ENCODE assay signal across 9 cellular contexts in the genomic region with DNA sequence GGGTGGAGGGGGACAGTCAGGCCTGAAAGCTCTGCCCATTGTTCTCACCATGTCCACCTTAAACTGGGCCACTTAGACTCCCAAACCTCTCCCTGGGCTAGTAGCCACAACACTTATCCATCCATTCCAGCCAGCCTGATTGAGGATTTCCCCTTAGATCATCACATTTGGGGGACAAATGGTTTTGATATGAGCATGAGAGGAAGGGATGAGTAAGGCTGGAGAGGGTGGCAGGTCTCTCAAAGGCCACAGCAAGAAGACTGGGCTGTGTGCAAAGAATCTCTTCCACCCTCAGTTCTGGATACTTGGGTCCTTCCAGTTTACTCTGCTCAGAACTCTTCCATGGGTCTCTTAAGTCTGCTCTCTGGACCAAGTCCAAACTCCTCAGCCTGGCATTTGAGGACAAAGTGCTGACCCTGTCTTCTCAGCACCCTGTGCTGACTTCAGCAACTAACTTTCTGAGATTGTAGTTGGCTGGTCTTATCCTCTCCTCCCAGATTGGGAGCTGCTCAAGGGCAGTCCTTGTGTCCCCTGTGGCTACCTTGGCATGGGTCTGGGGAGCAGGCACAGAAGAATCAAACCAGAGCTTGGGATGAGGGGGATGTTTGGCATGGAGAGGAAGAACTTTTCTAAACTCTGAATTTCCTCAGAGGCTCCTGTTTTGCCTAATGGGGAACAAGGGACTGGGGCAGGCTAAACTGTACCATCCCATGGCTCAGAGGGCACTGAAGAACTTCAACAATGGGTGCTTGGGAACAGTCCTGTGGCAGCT. TPM values are rescaled to one million over a fixed set of nuclear protein-coding genes. Genes with fewer than 3 reads are reported as not detected.
DNase-seq lines count a peak whose midpoint lies in the region; ATAC-seq, FAIRE-seq and TF ChIP-seq lines count a peak whose summit lies in the region.
"Had no signal": no experiment of that assay in that cellular context is flagged by ENCODE, and none has a peak within 500 bp of the region (broad histone marks: within the 10 kb centered on the region; RNA-seq: fewer than 3 reads in every experiment).

No MANE protein-coding gene starts in this region.

- 0 out of 2 replicates have a peak overlapping the region, but pooled peaks have one; percentile 1 for H2AK5ac ChIP-seq in H1 (ENCODE audit: low read depth, low read length)

- H3K36me3 ChIP-seq in CD8-positive, alpha-beta memory T cell (ENCODE audit: insufficient read depth, low read length), result no peaks in the 10 kb centered on the region
- H3K36me3 ChIP-seq in H1 (ENCODE audit: control insufficient read depth in 2 of 4, insufficient read depth in 4 of 4, low read length in 3 of 4), result peaks cover 4 to 11% (median 9%) of the 10 kb centered on the region in 4 experiments; a peak in 5 of 8 replicates
- peaks cover 0 to 5% of the 10 kb centered on the region in 2 donors for H3K36me3 ChIP-seq in gastrocnemius medialis
- H3K36me3 ChIP-seq: cardiac muscle cell had no signal

- no peak overlapping the region for H2BK15ac ChIP-seq in H1 (ENCODE audit: low read length)

- no peak overlapping the region for H3K56ac ChIP-seq in H1 (replicated peaks; ENCODE audit: insufficient read length, low read depth, low read length)

- no peak for TF ChIP-seq RAD21 in H1 (IDR thresholded peaks at IDR 0.05 in 1 of 2, conservative IDR thresholded peaks at IDR 0.05 in 1 of 2; ENCODE audit: low read depth in 2 of 2, low read length in 2 of 2)

- H3K27me3 ChIP-seq in CD8-positive, alpha-beta memory T cell (ENCODE audit: insufficient read depth, low read length, poor library complexity, severe bottlenecking), result no peaks in the 10 kb centered on the region
- H3K27me3 ChIP-seq in H1 (replicated peaks in 1 of 4; ENCODE audit: control insufficient read depth in 3 of 4, extremely low read depth in 1 of 4, insufficient read depth in 3 of 4, low read length in 3 of 4), result no peaks in the 10 kb centered on the region
- H3K27me3 ChIP-seq in gastrocnemius medialis, result no peaks in the 10 kb centered on the region
- H3K27me3 ChIP-seq: cardiac muscle cell had no signal

- peaks cover 74% of the 10 kb centered on the region for H3K4me1 ChIP-seq in CD8-positive, alpha-beta memory T cell (ENCODE audit: insufficient read depth, low read length)
- H3K4me1 ChIP-seq in H1 (replicated peaks in 1 of 4; ENCODE audit: control insufficient read depth in 3 of 4, insufficient read depth in 4 of 4, low read length in 3 of 4) (peaks cover 0 to 11% (median 6%) of the 10 kb centered on the region in 4 experiments; a peak in 6 of 7 replicates), gastrocnemius medialis (peaks cover 39 to 44% of the 10 kb centered on the region in 2 donors)

- in situ Hi-C loops in gastrocnemius medialis (cut with MboI; ENCODE audit: low sequenced_read_pairs in 4 of 4), result loop anchor here in 2 of 4 donors (25.0 kb wide), 1 partner anchor 255 kb away; no protein-coding TSS in a partner anchor

- no peak overlapping the region for H4K5ac ChIP-seq in H1 (ENCODE audit: insufficient read length, low read depth, low read length)

- TF ChIP-seq CTCF in H1 (IDR thresholded peaks at IDR 0.05; ENCODE audit: control extremely low read depth in 1 of 3, insufficient read depth in 1 of 3, low read depth in 1 of 3, low read length in 3 of 3) (no peak), gastrocnemius medialis (IDR thresholded peaks at IDR 0.05 in 4 of 5, conservative IDR thresholded peaks at IDR 0.05 in 1 of 5) (no peak)

- TF ChIP-seq POLR2A in H1 (IDR thresholded peaks at IDR 0.05; ENCODE audit: control extremely low read depth in 1 of 2, low read depth in 2 of 2, low read length in 2 of 2), result no peak
- TF ChIP-seq POLR2A in gastrocnemius medialis (IDR thresholded peaks at IDR 0.05), result no peak

- H3K18ac ChIP-seq in H1 (ENCODE audit: extremely low read depth, low read length), result no peak overlapping the region

- H3K23me2 ChIP-seq in H1 (ENCODE audit: low read depth, low read length), result peaks cover 10% of the 10 kb centered on the region

- no peak overlapping the region for H3K27ac ChIP-seq in CD8-positive, alpha-beta memory T cell (ENCODE audit: low read depth, low read length)
- H3K27ac ChIP-seq in H1 (ENCODE audit: low read depth, low read length) (no peak overlapping the region), gastrocnemius medialis (peak overlapping the region; percentile 41 to 99 (median 66))
- H3K27ac ChIP-seq: cardiac muscle cell had no signal

- H4K91ac ChIP-seq in H1 (replicated peaks; ENCODE audit: insufficient read length, low read length), result no peak overlapping the region

- H3K27ac Mint-ChIP-seq in CD8-positive, alpha-beta memory T cell, result peak overlapping the region; percentile 78 to 97 (median 88)

- H2BK120ac ChIP-seq in H1 (replicated peaks; ENCODE audit: low read depth, low read length), result no peak overlapping the region

- peaks cover 0 to 3% of the 10 kb centered on the region in 2 experiments for H4K20me1 ChIP-seq in H1 (replicated peaks in 1 of 2; ENCODE audit: control insufficient read depth in 1 of 2, insufficient read depth in 2 of 2, low read length in 2 of 2)

- H2AFZ ChIP-seq in H1 (ENCODE audit: low read length), result no peak overlapping the region

- no peak overlapping the region for H3K9ac ChIP-seq in H1 (replicated peaks in 1 of 4; ENCODE audit: extremely low read depth in 1 of 4, low read depth in 3 of 4, low read length in 3 of 4)

- no peak overlapping the region for H3K4me2 ChIP-seq in H1 (ENCODE audit: insufficient read depth in 1 of 2, low read depth in 2 of 2, low read length in 2 of 2)

- no peak overlapping the region for H2BK20ac ChIP-seq in H1 (ENCODE audit: low read length)

- CTCF ChIA-PET in CD8-positive, alpha-beta memory T cell (lab: Charles Lee), result interaction anchor here (1.0 to 6.3 kb wide), 3 partner anchors 10 to 247 kb away, joined by 3 to 111 read pairs (median 66); no protein-coding TSS in a partner anchor
- CTCF ChIA-PET in H1 (lab: Charles Lee; ENCODE audit: partially characterized antibody), result interaction anchor here (0.8 to 4.1 kb wide), 7 partner anchors 11 to 152 kb away, joined by 3 to 32 read pairs (median 4); no protein-coding TSS in a partner anchor

- no peak overlapping the region for H2BK5ac ChIP-seq in H1 (ENCODE audit: low read depth, low read length)

- no peak for FAIRE-seq in H1 (lab: Jason Lieb, UNC)

- peak overlapping the region; percentile 17 for H3K4me3 ChIP-seq in CD8-positive, alpha-beta memory T cell (ENCODE audit: low read length)
- no peak overlapping the region for H3K4me3 ChIP-seq in H1 (ENCODE audit: extremely low read depth in 1 of 4, insufficient read depth in 2 of 4, low read depth in 3 of 4, low read length in 4 of 4)
- no peak overlapping the region for H3K4me3 ChIP-seq in gastrocnemius medialis
- H3K4me3 ChIP-seq: cardiac muscle cell had no signal

- H3K9me3 Mint-ChIP-seq in CD8-positive, alpha-beta memory T cell, result no peaks in the 10 kb centered on the region

- H3K4ac ChIP-seq in H1 (replicated peaks; ENCODE audit: insufficient read length, low read depth, low read length), result no peak overlapping the region

- H3K14ac ChIP-seq in H1 (ENCODE audit: insufficient read length), result no peak overlapping the region

- peaks cover 73 to 77% (median 73%) of the 10 kb centered on the region in 3 donors for H3K4me1 Mint-ChIP-seq in CD8-positive, alpha-beta memory T cell

- ATAC-seq in gastrocnemius medialis (no peak), GM21367 (IDR thresholded peaks at IDR 0.05; ENCODE audit: unreplicated experiment) (no peak), GM19467 (IDR thresholded peaks at IDR 0.05; ENCODE audit: unreplicated experiment) (no peak), HG03571 (IDR thresholded peaks at IDR 0.05; ENCODE audit: unreplicated experiment) (no peak)

- POLR2A ChIA-PET in CD8-positive, alpha-beta memory T cell (lab: Charles Lee), result interaction anchor here (0.6 kb wide), 1 partner anchor 83 kb away, joined by 3 read pairs; the partner anchor contains the start of gene DPEP2
- POLR2A ChIA-PET in H1 (lab: Charles Lee; ENCODE audit: partially characterized antibody), result interaction anchor here (0.9 to 3.6 kb wide), 2 partner anchors 12 to 154 kb away, joined by 3 to 19 read pairs; partner anchors contain the start of gene ESRP2

- H3K9me3 ChIP-seq in CD8-positive, alpha-beta memory T cell (ENCODE audit: low read length), result no peaks in the 10 kb centered on the region
- H3K9me3 ChIP-seq in H1 (ENCODE audit: insufficient read depth in 2 of 2, low read depth in 1 of 2, low read length in 1 of 2) (no peaks in the 10 kb centered on the region), gastrocnemius medialis (no peaks in the 10 kb centered on the region)

- H3K79me2 ChIP-seq in H1 (ENCODE audit: control insufficient read depth in 1 of 2, insufficient read depth in 2 of 2, low read length in 2 of 2), result peaks cover 0 to 13% of the 10 kb centered on the region in 2 experiments; a peak in 2 of 4 replicates

- H3K27me3 Mint-ChIP-seq in CD8-positive, alpha-beta memory T cell, result no peaks in the 10 kb centered on the region

- peaks cover 0 to 20% (median 5%) of the 10 kb centered on the region in 3 donors for H3K36me3 Mint-ChIP-seq in CD8-positive, alpha-beta memory T cell

- peak overlapping the region in 6 of 7 donors; percentile 43 to 78 (median 57) for H3K4me3 Mint-ChIP-seq in CD8-positive, alpha-beta memory T cell

- TF ChIP-seq EP300 in H1 (IDR thresholded peaks at IDR 0.05; ENCODE audit: borderline replicate concordance in 1 of 2, low read depth in 2 of 2, low read length in 2 of 2), result no peak

- peaks cover 4% of the 10 kb centered on the region; the same call in 1 of the 2 replicates for H3K79me1 ChIP-seq in H1 (ENCODE audit: low read depth, low read length)

- H2BK12ac ChIP-seq in H1 (ENCODE audit: low read depth, low read length), result no peak overlapping the region

- H3K23ac ChIP-seq in H1 (ENCODE audit: insufficient read length), result no peak overlapping the region

- no peak for DNase-seq in CD8-positive, alpha-beta memory T cell
- DNase-seq in OCI-M1 (lab: John Stamatoyannopoulos, UW) (peak; percentile 42), H1 (ENCODE audit: low read depth in 1 of 2, low spot score in 2 of 2) (peak in 1 of 2 experiments; percentile 35), gastrocnemius medialis (no peak)
- DNase-seq: DMS79 treated with DMSO at 0.1 percent for 48 hours had no signal

- no peak overlapping the region for H4K8ac ChIP-seq in H1 (ENCODE audit: extremely low read depth, insufficient read depth, low read length)

- intact Hi-C loops in gastrocnemius medialis (cut with DNase I; ENCODE audit: low total_unique reads), result no loop called here

RNA-seq across cellular contexts. Expression of gene NFATC3, which starts 3.2 kb away (rescaled TPM):
- total RNA-seq in CD8-positive, alpha-beta memory T cell, result 10 to 100 TPM; 91.1 to 95.9 TPM
- 120 TPM for polyA plus RNA-seq in CD8-positive, alpha-beta memory T cell
- total RNA-seq in H1 (2021; fragmentation: NEBNext Ultra II Directional; extraction: Animal tissue kit (Norgen Biotek cat#: 25700)), result 30.2 and 34.5 TPM in 2 replicates
- 12.0 and 17.6 TPM in 2 replicates for polyA plus RNA-seq in H1 (2011; rRNA removed)
- 12.8 TPM for polyA plus RNA-seq in H1 (2011; cell fraction: cytosol; rRNA removed)
- polyA plus RNA-seq in H1 (2011; cell fraction: nucleus; rRNA removed), result 15.0 TPM
- 10.3 to 13.5 TPM (median 10.7 TPM) in 4 replicates for polyA plus RNA-seq in H1 (2012, experiment 1 of 2)
- 2.0 TPM for polyA plus RNA-seq in H1 (2012, experiment 2 of 2)
- polyA plus RNA-seq in H1 (2013, experiment 1 of 2), result 16.8 TPM
- polyA plus RNA-seq in H1 (2013, experiment 2 of 2), result 17.3 TPM
- polyA minus RNA-seq in H1 (2011; rRNA and poly(A)+ RNA removed), result 62.0 and 80.7 TPM in 2 replicates
- polyA minus RNA-seq in H1 (2011; cell fraction: cytosol; rRNA and poly(A)+ RNA removed), result 26.1 TPM
- polyA minus RNA-seq in H1 (2011; cell fraction: nucleus; rRNA and poly(A)+ RNA removed), result 43.2 TPM
- total RNA-seq in gastrocnemius medialis, result 10 to 100 TPM; 47.9 to 72.7 (median 70.7) TPM

RNA-seq across cellular contexts. Expression of gene DUS2, which starts 58.9 kb away (rescaled TPM):
- total RNA-seq in CD8-positive, alpha-beta memory T cell, result 10 to 100 TPM; 31.3 to 32.2 TPM
- 15.3 TPM for polyA plus RNA-seq in CD8-positive, alpha-beta memory T cell
- total RNA-seq in H1 (2021; fragmentation: NEBNext Ultra II Directional; extraction: Animal tissue kit (Norgen Biotek cat#: 25700)), result 24.5 and 27.0 TPM in 2 replicates
- 17.2 and 20.9 TPM in 2 replicates for polyA plus RNA-seq in H1 (2011; rRNA removed)
- 22.2 TPM for polyA plus RNA-seq in H1 (2011; cell fraction: cytosol; rRNA removed)
- 35.4 TPM for polyA plus RNA-seq in H1 (2011; cell fraction: nucleus; rRNA removed)
- polyA plus RNA-seq in H1 (2012, experiment 1 of 2), result 15.5 to 20.7 TPM (median 20.4 TPM) in 4 replicates
- polyA plus RNA-seq in H1 (2012, experiment 2 of 2), result 12.7 TPM
- 12.3 TPM for polyA plus RNA-seq in H1 (2013, experiment 1 of 2)
- polyA plus RNA-seq in H1 (2013, experiment 2 of 2), result 10.4 TPM
- polyA minus RNA-seq in H1 (2011; rRNA and poly(A)+ RNA removed), result 24.0 and 31.2 TPM in 2 replicates
- 17.2 TPM for polyA minus RNA-seq in H1 (2011; cell fraction: cytosol; rRNA and poly(A)+ RNA removed)
- polyA minus RNA-seq in H1 (2011; cell fraction: nucleus; rRNA and poly(A)+ RNA removed), result 27.8 TPM
- total RNA-seq in gastrocnemius medialis, result 1 to 10 TPM; 4.5 to 9.6 (median 7.1) TPM

RNA-seq across cellular contexts. Expression of gene DDX28, which starts 59.0 kb away (rescaled TPM):
- 10 to 100 TPM; 28.3 to 29.2 TPM for total RNA-seq in CD8-positive, alpha-beta memory T cell
- polyA plus RNA-seq in CD8-positive, alpha-beta memory T cell, result 31.5 TPM
- 16.8 and 17.2 TPM in 2 replicates for total RNA-seq in H1 (2021; fragmentation: NEBNext Ultra II Directional; extraction: Animal tissue kit (Norgen Biotek cat#: 25700))
- 28.1 and 30.3 TPM in 2 replicates for polyA plus RNA-seq in H1 (2011; rRNA removed)
- polyA plus RNA-seq in H1 (2011; cell fraction: cytosol; rRNA removed), result 27.4 TPM
- polyA plus RNA-seq in H1 (2011; cell fraction: nucleus; rRNA removed), result 25.0 TPM
- 13.7 to 19.1 TPM (median 17.3 TPM) in 4 replicates for polyA plus RNA-seq in H1 (2012, experiment 1 of 2)
- polyA plus RNA-seq in H1 (2012, experiment 2 of 2), result 21.1 TPM
- 12.0 TPM for polyA plus RNA-seq in H1 (2013, experiment 1 of 2)
- 10.7 TPM for polyA plus RNA-seq in H1 (2013, experiment 2 of 2)
- 24.2 and 24.9 TPM in 2 replicates for polyA minus RNA-seq in H1 (2011; rRNA and poly(A)+ RNA removed)
- 13.0 TPM for polyA minus RNA-seq in H1 (2011; cell fraction: cytosol; rRNA and poly(A)+ RNA removed)
- 34.5 TPM for polyA minus RNA-seq in H1 (2011; cell fraction: nucleus; rRNA and poly(A)+ RNA removed)
- total RNA-seq in gastrocnemius medialis, result 10 to 100 TPM in 2 of 4 donors, 1 to 10 TPM in 2; 6.2 to 16.1 (median 10.4) TPM

Comparison
In these comparisons a context has a peak if more than half of its experiments do, and no peak if none do; other contexts are left out.
1. H3K27ac ChIP-seq: peak in gastrocnemius medialis (4 of 4); none in CD8-positive, alpha-beta memory T cell (single experiment) and H1 (single experiment).